8 cellular contexts compared by ENCODE assay signal in the genomic region with DNA sequence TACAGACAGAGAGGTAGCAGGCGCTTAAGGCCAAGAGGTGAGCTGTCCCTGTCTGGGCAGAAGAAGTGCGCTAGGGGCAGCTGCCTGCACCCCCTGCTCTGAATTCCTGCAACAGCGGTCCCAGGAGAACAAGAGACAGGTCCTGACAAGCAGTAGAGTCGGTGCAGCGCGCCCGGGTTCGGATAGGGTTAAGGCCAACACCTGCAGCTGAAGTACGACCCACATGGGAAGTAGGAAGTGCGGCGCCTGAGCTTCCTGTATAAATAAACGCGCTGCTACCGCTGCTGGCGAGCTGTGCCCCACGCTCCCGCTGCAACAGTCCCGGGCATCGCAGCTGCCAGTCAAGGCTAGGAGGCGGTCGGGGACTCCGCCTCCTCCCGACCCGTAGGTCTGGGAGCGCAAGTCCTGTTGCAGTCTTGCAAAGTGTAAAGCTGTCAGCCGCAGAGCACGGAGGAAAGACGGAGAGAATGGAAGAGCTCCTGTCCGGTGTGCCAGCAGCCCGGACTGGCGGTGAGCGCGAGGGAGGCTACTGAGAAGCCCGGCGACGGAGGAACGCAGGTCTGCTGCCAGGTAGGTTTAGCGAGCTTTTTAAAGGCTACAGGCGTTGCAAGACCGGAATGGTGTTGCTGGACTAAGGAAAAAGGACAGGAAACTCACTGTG.
DNase-seq lines count a peak whose midpoint lies in the region; ATAC-seq lines count a peak whose summit lies in the region.

A gene (plus strand): TSS at position 290 of the 661 bp plus-strand sequence. CDS start 12,185 bp downstream, outside the sequence.

- ATAC-seq in GM18868 (IDR thresholded peaks at IDR 0.05; ENCODE audit: unreplicated experiment) (peak; percentile 81), HG03135 (IDR thresholded peaks at IDR 0.05; ENCODE audit: unreplicated experiment) (peak; percentile 79)

- DNase-seq in 8988T (peak; percentile 61), NCI-H2196 treated with DMSO at 0.1 percent for 48 hours (lab: John Stamatoyannopoulos, UW; ENCODE audit: unreplicated experiment) (peak; percentile 60), iris pigment epithelial cell (ENCODE audit: low read depth) (peak; percentile 85)
- peak; percentile 21 to 38 (median 24) for DNase-seq in activated CD4-positive, CD25-positive, alpha-beta regulatory T cell (lab: John Stamatoyannopoulos, UW)
- peak; percentile 59 for DNase-seq in central memory CD4-positive, alpha-beta T cell
- DNase-seq in stimulated activated CD4-positive, alpha-beta T cell treated with anti-CD3 and anti-CD28 coated beads, Interleukin-12 subunit alpha, Interleukin-12 subunit beta, amount 100 ng/mL, for 48 hours (ENCODE audit: low read depth in 2 of 3, low spot score in 1 of 3), result peak; percentile 44 to 51 (median 45)

Comparison
In these comparisons a context has a peak if more than half of its experiments do, and no peak if none do; other contexts are left out.
1. Peak in every context shown above with its lines: DNase-seq and ATAC-seq.
2. DNase-seq: peak in every context shown above with its lines; median percentile 85 in iris pigment epithelial cell; 61 in 8988T; 60 in NCI-H2196 treated with DMSO at 0.1 percent for 48 hours; 59 in central memory CD4-positive, alpha-beta T cell; 45 in stimulated activated CD4-positive, alpha-beta T cell treated with anti-CD3 and anti-CD28 coated beads, Interleukin-12 subunit alpha, Interleukin-12 subunit beta, amount 100 ng/mL, for 48 hours; 24 in activated CD4-positive, CD25-positive, alpha-beta regulatory T cell.